ENCODE assay signal across 20 cellular contexts in the genomic region with DNA sequence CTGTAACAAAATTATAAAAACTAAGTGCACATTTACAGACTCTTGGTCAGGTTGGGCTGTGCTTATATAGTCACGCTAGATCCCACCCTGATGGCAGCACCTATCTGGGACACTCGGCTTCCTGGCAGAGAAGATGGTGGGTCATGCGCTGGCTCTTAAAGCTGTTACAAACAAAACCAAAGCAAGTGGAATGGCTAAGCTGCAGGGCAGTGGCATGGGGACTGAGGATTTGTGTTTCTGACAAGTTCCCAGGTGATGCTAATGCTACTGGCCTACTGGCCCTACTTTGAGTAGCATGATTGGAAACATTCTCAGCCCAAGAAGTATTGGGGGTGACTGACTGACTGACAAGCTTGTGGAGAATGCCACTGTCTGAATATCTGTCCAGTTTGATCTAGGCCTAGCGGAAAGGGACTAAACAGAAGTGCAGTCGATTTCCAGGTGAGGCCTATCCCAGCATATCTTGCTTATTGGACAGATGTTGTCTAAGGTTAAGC. TPM values are rescaled to one million over a fixed set of nuclear protein-coding genes. Genes with fewer than 3 reads are reported as not detected.
DNase-seq lines count a peak whose midpoint lies in the region; ATAC-seq and TF ChIP-seq lines count a peak whose summit lies in the region.
"Had no signal": no experiment of that assay in that cellular context is flagged by ENCODE, and none has a peak within 500 bp of the region (broad histone marks: within the 10 kb centered on the region; RNA-seq: fewer than 3 reads in every experiment).

No MANE protein-coding gene starts in this region.

- H3K4me1 Mint-ChIP-seq in activated CD4-positive, alpha-beta T cell treated with anti-CD3 and anti-CD28 coated beads, Interleukin-2, amount 10 ng/mL, durations not matched to agents 7 days and 5 days: peaks cover 5% of the 10 kb centered on the region
- H3K4me1 Mint-ChIP-seq in memory B cell: peaks cover 3% of the 10 kb centered on the region

- in situ Hi-C loops in GM23248 (cut with MboI): no loop called here

- ATAC-seq in memory B cell (ENCODE audit: low read depth): no peak
- ATAC-seq: gastrocnemius medialis; stimulated activated effector memory CD8-positive, alpha-beta T cell treated with anti-CD3 and anti-CD28 coated beads, Interleukin-12 subunit alpha, Interleukin-12 subunit beta, amount 100 ng/mL, for 72 hours; upper lobe of right lung had no signal

- no peaks in the 10 kb centered on the region for H3K9me3 Mint-ChIP-seq in activated CD4-positive, alpha-beta T cell treated with anti-CD3 and anti-CD28 coated beads, Interleukin-2, amount 10 ng/mL, durations not matched to agents 7 days and 5 days
- H3K9me3 Mint-ChIP-seq in memory B cell: no peaks in the 10 kb centered on the region
- H3K9me3 Mint-ChIP-seq: activated CD4-positive, alpha-beta memory T cell treated with anti-CD3 and anti-CD28 coated beads for 36 hours; activated T-helper 2 cell treated with anti-CD3 and anti-CD28 coated beads, Interferon-gamma antibody, Interleukin-2, Interleukin-4, amounts not matched to agents 10 μg/mL and 5 μg/mL and 100 μg/mL, durations not matched to agents 14 hours and 24 hours and 36 hours; CD4-positive, alpha-beta T cell; central memory CD8-positive, alpha-beta T cell; stimulated activated effector memory CD8-positive, alpha-beta T cell treated with anti-CD3 and anti-CD28 coated beads, Interleukin-12 subunit alpha, Interleukin-12 subunit beta, amount 100 ng/mL, for 72 hours had no signal

- H3K79me2 ChIP-seq in SK-N-SH (ENCODE audit: insufficient read depth) (peaks cover 25% of the 10 kb centered on the region), GM23248 (ENCODE audit: insufficient read depth) (peaks cover 26% of the 10 kb centered on the region)

- no peaks in the 10 kb centered on the region for H3K27me3 Mint-ChIP-seq in activated CD4-positive, alpha-beta T cell treated with anti-CD3 and anti-CD28 coated beads, Interleukin-2, amount 10 ng/mL, durations not matched to agents 7 days and 5 days
- no peaks in the 10 kb centered on the region for H3K27me3 Mint-ChIP-seq in memory B cell
- H3K27me3 Mint-ChIP-seq: activated CD4-positive, alpha-beta memory T cell treated with anti-CD3 and anti-CD28 coated beads for 36 hours; CD4-positive, alpha-beta T cell; central memory CD8-positive, alpha-beta T cell had no signal

- TF ChIP-seq RAD21 in SK-N-SH (IDR thresholded peaks at IDR 0.05; ENCODE audit: low read length): no peak

- 98% methylated on average over 4 of the region's 5 CpGs for WGBS in SK-N-SH (ENCODE audit: low lambda C conversion rate)
- WGBS in GM23248 (ENCODE audit: low coverage in 1 of 2, low lambda C conversion rate in 2 of 2, missing lambda C conversion rate in 2 of 2), 2 experiments: 90 to 94% methylated on average over 5 of the region's 5 CpGs

- TF ChIP-seq CTCF in SK-N-SH (IDR thresholded peaks at IDR 0.05): no peak

- CTCF ChIA-PET in activated CD4-positive, alpha-beta T cell treated with anti-CD3 and anti-CD28 coated beads, Interleukin-2, amount 10 ng/mL, durations not matched to agents 7 days and 5 days (lab: Charles Lee): interaction anchor here (1.6 to 1.9 kb wide), 3 partner anchors 9 to 13 kb away, joined by 3 to 8 read pairs (median 4); no protein-coding TSS in a partner anchor
- CTCF ChIA-PET in SK-N-SH (lab: Yijun Ruan, JAX): interaction anchor here (1.0 to 2.9 kb wide), 5 partner anchors 10 to 31 kb away, joined by 3 to 10 read pairs (median 9); no protein-coding TSS in a partner anchor

- H3K4me3 ChIP-seq in SK-N-SH (ENCODE audit: low read depth in 2 of 2, low read length in 1 of 2): no peak overlapping the region
- H3K4me3 ChIP-seq in GM23248: no peak overlapping the region
- H3K4me3 ChIP-seq: gastrocnemius medialis, left ventricle myocardium inferior, smooth muscle cell, upper lobe of right lung had no signal

- H3K4me3 Mint-ChIP-seq in activated CD4-positive, alpha-beta T cell treated with anti-CD3 and anti-CD28 coated beads, Interleukin-2, amount 10 ng/mL, durations not matched to agents 7 days and 5 days: no peak overlapping the region
- no peak overlapping the region for H3K4me3 Mint-ChIP-seq in memory B cell
- H3K4me3 Mint-ChIP-seq: activated CD4-positive, alpha-beta memory T cell treated with anti-CD3 and anti-CD28 coated beads for 36 hours; CD4-positive, alpha-beta T cell; central memory CD8-positive, alpha-beta T cell; stimulated activated effector memory CD8-positive, alpha-beta T cell treated with anti-CD3 and anti-CD28 coated beads, Interleukin-12 subunit alpha, Interleukin-12 subunit beta, amount 100 ng/mL, for 72 hours had no signal

- H3K27me3 ChIP-seq in SK-N-SH (ENCODE audit: insufficient read depth): no peaks in the 10 kb centered on the region
- H3K27me3 ChIP-seq in GM23248 (replicated peaks; ENCODE audit: insufficient read depth): no peaks in the 10 kb centered on the region
- H3K27me3 ChIP-seq: gastrocnemius medialis, upper lobe of right lung had no signal

- H3F3A ChIP-seq in SK-N-SH (replicated peaks; ENCODE audit: insufficient read depth) (peaks cover 49% of the 10 kb centered on the region), GM23248 (ENCODE audit: insufficient read depth) (peaks cover 55% of the 10 kb centered on the region)

- no peak for DNase-seq in activated CD4-positive, alpha-beta T cell treated with anti-CD3 and anti-CD28 coated beads, Interleukin-2, amount 10 ng/mL, durations not matched to agents 7 days and 5 days
- DNase-seq in activated CD4-positive, alpha-beta T cell treated with anti-CD3 and anti-CD28 coated beads, Interleukin-2, amount 50 U/mL, for 48 hours: no peak
- DNase-seq in SK-N-SH (no peak), memory B cell (ENCODE audit: low spot score in 2 of 2) (no peak), GM23248 (no peak), NCI-H510A treated with DMSO at 0.1 percent for 48 hours (lab: John Stamatoyannopoulos, UW) (no peak)
- DNase-seq: activated CD4-positive, alpha-beta memory T cell treated with anti-CD3 and anti-CD28 coated beads for 36 hours; CD4-positive, alpha-beta T cell; gastrocnemius medialis; H7; left ventricle myocardium inferior; MM.1S; NCI-H187; NCI-H446 treated with DMSO at 0.1 percent for 48 hours; upper lobe of right lung had no signal

- peak overlapping the region; percentile 5 for H3K27ac Mint-ChIP-seq in activated CD4-positive, alpha-beta T cell treated with anti-CD3 and anti-CD28 coated beads, Interleukin-2, amount 10 ng/mL, durations not matched to agents 7 days and 5 days
- peak overlapping the region; percentile 17 for H3K27ac Mint-ChIP-seq in memory B cell
- H3K27ac Mint-ChIP-seq: activated CD4-positive, alpha-beta memory T cell treated with anti-CD3 and anti-CD28 coated beads for 36 hours; activated T-helper 2 cell treated with anti-CD3 and anti-CD28 coated beads, Interferon-gamma antibody, Interleukin-2, Interleukin-4, amounts not matched to agents 10 μg/mL and 5 μg/mL and 100 μg/mL, durations not matched to agents 14 hours and 24 hours and 36 hours; CD4-positive, alpha-beta T cell; stimulated activated effector memory CD8-positive, alpha-beta T cell treated with anti-CD3 and anti-CD28 coated beads, Interleukin-12 subunit alpha, Interleukin-12 subunit beta, amount 100 ng/mL, for 72 hours had no signal

- peaks cover 32% of the 10 kb centered on the region for H3K36me3 Mint-ChIP-seq in activated CD4-positive, alpha-beta T cell treated with anti-CD3 and anti-CD28 coated beads, Interleukin-2, amount 10 ng/mL, durations not matched to agents 7 days and 5 days (ENCODE audit: low read depth)
- peaks cover 22% of the 10 kb centered on the region for H3K36me3 Mint-ChIP-seq in memory B cell

- H3K4me1 ChIP-seq in SK-N-SH (ENCODE audit: control insufficient read depth in 1 of 2, insufficient read depth in 2 of 2, low read depth in 1 of 2, low read length in 1 of 2): peaks cover 5% of the 10 kb centered on the region in 2 experiments; a peak in 2 of 4 replicates
- H3K4me1 ChIP-seq in GM23248 (ENCODE audit: insufficient read depth): no peaks in the 10 kb centered on the region
- H3K4me1 ChIP-seq: gastrocnemius medialis, parathyroid adenoma had no signal

- H2AFZ ChIP-seq in SK-N-SH (ENCODE audit: low read depth) (no peak overlapping the region), GM23248 (no peak overlapping the region)
- H2AFZ ChIP-seq: parathyroid adenoma had no signal

- TF ChIP-seq EP300 in SK-N-SH (IDR thresholded peaks at IDR 0.05; ENCODE audit: borderline replicate concordance in 1 of 2, low read depth in 1 of 2, low read length in 1 of 2): no peak

- H4K20me1 ChIP-seq in SK-N-SH (ENCODE audit: insufficient read depth) (peaks cover 27% of the 10 kb centered on the region), GM23248 (ENCODE audit: insufficient read depth) (no peaks in the 10 kb centered on the region; the same call in 1 of the 2 replicates)

- no peaks in the 10 kb centered on the region for H3K9me3 ChIP-seq in SK-N-SH
- no peaks in the 10 kb centered on the region for H3K9me3 ChIP-seq in GM23248 (ENCODE audit: low read depth)
- H3K9me3 ChIP-seq: gastrocnemius medialis, left ventricle myocardium inferior, upper lobe of right lung had no signal

- H3K4me2 ChIP-seq in SK-N-SH (no peak overlapping the region), GM23248 (ENCODE audit: unreplicated experiment) (no peak overlapping the region)
- H3K4me2 ChIP-seq: smooth muscle cell had no signal

- POLR2A ChIA-PET in activated CD4-positive, alpha-beta T cell treated with anti-CD3 and anti-CD28 coated beads, Interleukin-2, amount 10 ng/mL, durations not matched to agents 7 days and 5 days (lab: Charles Lee): no interaction called here
- POLR2A ChIA-PET in SK-N-SH (lab: Yijun Ruan, JAX): interaction anchor here (1.9 kb wide), 1 partner anchor 8 kb away, joined by 8 read pairs; the partner anchor contains the start of gene BTF3

- H3K9me2 ChIP-seq in SK-N-SH: no peaks in the 10 kb centered on the region
- no peaks in the 10 kb centered on the region for H3K9me2 ChIP-seq in GM23248 (ENCODE audit: insufficient read depth)

- peaks cover 46 to 51% of the 10 kb centered on the region in 2 experiments for H3K36me3 ChIP-seq in SK-N-SH (replicated peaks in 1 of 2; ENCODE audit: control insufficient read depth in 1 of 2, insufficient read depth in 2 of 2, low read length in 1 of 2)
- peaks cover 50% of the 10 kb centered on the region for H3K36me3 ChIP-seq in GM23248 (ENCODE audit: low read depth)

- H3K9ac ChIP-seq in SK-N-SH (no peak overlapping the region), GM23248 (no peak overlapping the region)
- H3K9ac ChIP-seq: parathyroid adenoma had no signal

- H3K27ac ChIP-seq in SK-N-SH (ENCODE audit: low read depth in 2 of 2, low read length in 1 of 2) (no peak overlapping the region; a peak in 1 of 4 replicates), GM23248 (no peak overlapping the region)
- H3K27ac ChIP-seq: gastrocnemius medialis, left ventricle myocardium inferior, parathyroid adenoma, upper lobe of right lung had no signal

RNA-seq across cellular contexts. Expression of gene BTF3, which starts 8.3 kb away (rescaled TPM):
- 100 to 1,000 TPM; 693 to 807 TPM for total RNA-seq in activated CD4-positive, alpha-beta T cell treated with anti-CD3 and anti-CD28 coated beads, Interleukin-2, amount 10 ng/mL, durations not matched to agents 7 days and 5 days
- polyA plus RNA-seq in SK-N-SH (2012; rRNA removed): 458 and 492 TPM in 2 replicates
- 622 and 790 TPM in 2 replicates for polyA plus RNA-seq in SK-N-SH (2012; cell fraction: cytosol; rRNA removed)
- polyA plus RNA-seq in SK-N-SH (2012; cell fraction: nucleus; rRNA removed): 127 and 171 TPM in 2 replicates
- total RNA-seq in GM23248 (2014; rRNA removed; shearing (Covaris generic)): 162 and 249 TPM in 2 replicates
- polyA plus RNA-seq in GM23248 (2016; fragmentation: Nextera tagmentation; extraction: Ambion mirVana): 595 and 602 TPM in 2 replicates

RNA-seq across cellular contexts. Expression of gene FOXD1, which starts 57.9 kb away (rescaled TPM):
- total RNA-seq in activated CD4-positive, alpha-beta T cell treated with anti-CD3 and anti-CD28 coated beads, Interleukin-2, amount 10 ng/mL, durations not matched to agents 7 days and 5 days: not detected
- 39.6 and 73.9 TPM in 2 replicates for polyA plus RNA-seq in SK-N-SH (2012; rRNA removed)
- polyA plus RNA-seq in SK-N-SH (2012; cell fraction: cytosol; rRNA removed): 71.2 and 72.6 TPM in 2 replicates
- polyA plus RNA-seq in SK-N-SH (2012; cell fraction: nucleus; rRNA removed): 48.7 and 52.6 TPM in 2 replicates
- 50.0 and 53.9 TPM in 2 replicates for total RNA-seq in GM23248 (2014; rRNA removed; shearing (Covaris generic))
- 8.0 and 8.5 TPM in 2 replicates for polyA plus RNA-seq in GM23248 (2016; fragmentation: Nextera tagmentation; extraction: Ambion mirVana)
- total RNA-seq: CD4-positive, alpha-beta T cell had no signal

RNA-seq across cellular contexts. Expression of gene ANKRA2, which starts 58.9 kb away (rescaled TPM):
- 10 to 100 TPM; 19.0 to 19.3 TPM for total RNA-seq in activated CD4-positive, alpha-beta T cell treated with anti-CD3 and anti-CD28 coated beads, Interleukin-2, amount 10 ng/mL, durations not matched to agents 7 days and 5 days
- polyA plus RNA-seq in SK-N-SH (2012; rRNA removed): 14.5 and 20.5 TPM in 2 replicates
- 16.8 and 18.9 TPM in 2 replicates for polyA plus RNA-seq in SK-N-SH (2012; cell fraction: cytosol; rRNA removed)
- polyA plus RNA-seq in SK-N-SH (2012; cell fraction: nucleus; rRNA removed): 21.7 and 38.5 TPM in 2 replicates
- 23.6 and 54.3 TPM in 2 replicates for total RNA-seq in GM23248 (2014; rRNA removed; shearing (Covaris generic))
- 30.2 and 32.5 TPM in 2 replicates for polyA plus RNA-seq in GM23248 (2016; fragmentation: Nextera tagmentation; extraction: Ambion mirVana)

RNA-seq across cellular contexts. Expression of gene UTP15, which starts 59.0 kb away (rescaled TPM):
- 10 to 100 TPM; 21.2 to 23.7 TPM for total RNA-seq in activated CD4-positive, alpha-beta T cell treated with anti-CD3 and anti-CD28 coated beads, Interleukin-2, amount 10 ng/mL, durations not matched to agents 7 days and 5 days
- polyA plus RNA-seq in SK-N-SH (2012; rRNA removed): 10.2 and 12.6 TPM in 2 replicates
- 6.1 and 7.9 TPM in 2 replicates for polyA plus RNA-seq in SK-N-SH (2012; cell fraction: cytosol; rRNA removed)
- polyA plus RNA-seq in SK-N-SH (2012; cell fraction: nucleus; rRNA removed): 50.8 and 77.7 TPM in 2 replicates
- 12.6 and 26.2 TPM in 2 replicates for total RNA-seq in GM23248 (2014; rRNA removed; shearing (Covaris generic))
- polyA plus RNA-seq in GM23248 (2016; fragmentation: Nextera tagmentation; extraction: Ambion mirVana): 13.0 and 13.9 TPM in 2 replicates

Comparison
In these comparisons a context has a peak if more than half of its experiments do, and no peak if none do; other contexts are left out.
1. RNA of gene FOXD1, which starts 57.9 kb away (total RNA-seq): 50.0 to 53.9 TPM in GM23248; not detected in activated CD4-positive, alpha-beta T cell treated with anti-CD3 and anti-CD28 coated beads, Interleukin-2, amount 10 ng/mL, durations not matched to agents 7 days and 5 days; every median in the first group is over 10 times any median in the second.